In genomic region chr1:109282952-109283747, GRCh38 we compare ENCODE assay signal across 1 cellular context.
A peak's percentile ranks its signal among the peaks of the same experiment; 100 is the strongest.
TF ChIP-seq lines count a peak whose summit lies in the region.

Gene PSRC1, minus strand, starts transcription at chr1:109283145.

TF ChIP-seq in HEK293, 187 proteins besides CTCF, POLR2A, EP300 and RAD21 (continued from another document and continues in another):
- TF ChIP-seq HIC1 (tag by site-specific recombination; IDR thresholded peaks at IDR 0.05) (no peak), ZNF510 (tag by site-specific recombination; IDR thresholded peaks at IDR 0.05; ENCODE audit: insufficient replicate concordance) (no peak), SP2 (tag by site-specific recombination; IDR thresholded peaks at IDR 0.05) (peak; percentile 92), ZNF223 (tag by site-specific recombination; IDR thresholded peaks at IDR 0.05) (no peak), ZNF10 (tag by site-specific recombination; IDR thresholded peaks at IDR 0.05) (no peak), ZNF776 (tag by site-specific recombination; IDR thresholded peaks at IDR 0.05; ENCODE audit: borderline replicate concordance) (no peak), INSM2 (tag by site-specific recombination; IDR thresholded peaks at IDR 0.05) (no peak), ATF2 (tag by site-specific recombination; IDR thresholded peaks at IDR 0.05; ENCODE audit: low read depth) (no peak), ZNF610 (tag by site-specific recombination; IDR thresholded peaks at IDR 0.05; ENCODE audit: borderline replicate concordance) (0 out of 2 replicates have a peak, but pooled peaks have one; percentile 24), ZNF513 (tag by site-specific recombination; IDR thresholded peaks at IDR 0.05) (no peak), ZNF639 (tag by site-specific recombination; IDR thresholded peaks at IDR 0.05) (peak; percentile 9; the same call in 1 of the 2 replicates), ZNF211 (tag by site-specific recombination; IDR thresholded peaks at IDR 0.05; ENCODE audit: low read depth) (no peak), TRIM28 (IDR thresholded peaks at IDR 0.05; ENCODE audit: borderline replicate concordance, low read length) (peak; percentile 38; the same call in 1 of the 2 replicates), ZSCAN30 (tag by site-specific recombination; IDR thresholded peaks at IDR 0.05) (peak; percentile 73; the same call in 1 of the 2 replicates), ZNF514 (tag by site-specific recombination; IDR thresholded peaks at IDR 0.05) (no peak), ZNF843 (tag by site-specific recombination; IDR thresholded peaks at IDR 0.05) (peak; percentile 55; the same call in 1 of the 2 replicates), ZNF626 (tag by site-specific recombination; IDR thresholded peaks at IDR 0.05) (no peak), ZBTB26 (tag by site-specific recombination; optimal IDR thresholded peaks at IDR 0.05) (peak; percentile 98), EGR2 (tag by site-specific recombination; IDR thresholded peaks at IDR 0.05; ENCODE audit: low read depth) (peak; percentile 66; the same call in 1 of the 2 replicates), ZNF558 (tag by site-specific recombination; IDR thresholded peaks at IDR 0.05) (no peak), ZNF621 (tag by site-specific recombination; IDR thresholded peaks at IDR 0.05) (no peak), ZSCAN16 (tag by site-specific recombination; IDR thresholded peaks at IDR 0.05) (no peak), ZBTB6 (tag by site-specific recombination; IDR thresholded peaks at IDR 0.05) (no peak), ZNF580 (tag by site-specific recombination; IDR thresholded peaks at IDR 0.05) (no peak), ZNF473 (tag by site-specific recombination; IDR thresholded peaks at IDR 0.05) (no peak), ZNF707 (tag by site-specific recombination; IDR thresholded peaks at IDR 0.05) (no peak), IKZF3 (tag by site-specific recombination; IDR thresholded peaks at IDR 0.05) (peak; percentile 97), ZNF169 (tag by site-specific recombination; IDR thresholded peaks at IDR 0.05) (no peak), ZNF366 (tag by site-specific recombination; conservative IDR thresholded peaks at IDR 0.05) (0 out of 2 replicates have a peak, but pooled peaks have one; percentile 12), YY1 (tag by site-specific recombination; IDR thresholded peaks at IDR 0.05) (no peak), ZNF148 (tag by site-specific recombination; IDR thresholded peaks at IDR 0.05; ENCODE audit: borderline replicate concordance) (no peak), ZFP41 (tag by site-specific recombination; IDR thresholded peaks at IDR 0.05; ENCODE audit: borderline replicate concordance) (no peak), ZNF692 (tag by site-specific recombination; IDR thresholded peaks at IDR 0.05) (0 out of 2 replicates have a peak, but pooled peaks have one; percentile 19), ZBTB10 (tag by site-specific recombination; IDR thresholded peaks at IDR 0.05) (no peak), RBAK (tag by site-specific recombination; IDR thresholded peaks at IDR 0.05) (no peak)
